ENCODE assay signal across 8 cellular contexts in genomic region chr4:139556071-139556734, GRCh38. TPM values are rescaled to one million over a fixed set of nuclear protein-coding genes. Genes with fewer than 3 reads are reported as not detected.
DNase-seq lines count a peak whose midpoint lies in the region; ATAC-seq and TF ChIP-seq lines count a peak whose summit lies in the region.

Gene SETD7, minus strand, starts transcription at chr4:139556219. Its CDS starts 82 bp downstream, at chr4:139556137.

- H3K4me1 Mint-ChIP-seq in activated CD4-positive, alpha-beta memory T cell treated with anti-CD3 and anti-CD28 coated beads for 36 hours (ENCODE audit: low read depth) = peaks cover 67% of the 10 kb centered on the region

- peak within 1 kb of the TSS; percentile 74 for H3K4me3 ChIP-seq in lower leg skin (ENCODE audit: low read depth, poor library complexity, severe bottlenecking)

- intact Hi-C loops in activated CD4-positive, alpha-beta memory T cell treated with anti-CD3 and anti-CD28 coated beads for 36 hours (cut with micrococcal nuclease) = loop anchor here (1.0 to 5.0 kb wide), 6 partner anchors 103 to 816 kb away; partner anchors contain the start of genes ELF2, MAML3, NAA15 and SCOC
- intact Hi-C loops in lower leg skin (cut with DNase I; ENCODE audit: low total_unique reads) = no loop called here

- WGBS in lower leg skin, 2 donors = 0 to 1% methylated on average over 44 to 46 of the region's 63 CpGs

- POLR2A ChIA-PET in activated CD4-positive, alpha-beta memory T cell treated with anti-CD3 and anti-CD28 coated beads for 36 hours (lab: Charles Lee) = interaction anchor here (0.6 to 3.2 kb wide), 10 partner anchors 9 to 541 kb away, joined by 3 to 23 read pairs (median 5); partner anchors contain the start of genes ELF2, NAA15, NDUFC1 and NOCT

- H3K9me3 Mint-ChIP-seq in activated CD4-positive, alpha-beta memory T cell treated with anti-CD3 and anti-CD28 coated beads for 36 hours = no peaks in the 10 kb centered on the region

- TF ChIP-seq POLR2A in lower leg skin (IDR thresholded peaks at IDR 0.05) = peak in 1 of 2 donors; percentile 57

- peaks cover 4% of the 10 kb centered on the region for H3K36me3 Mint-ChIP-seq in activated CD4-positive, alpha-beta memory T cell treated with anti-CD3 and anti-CD28 coated beads for 36 hours

- H3K4me3 Mint-ChIP-seq in activated CD4-positive, alpha-beta memory T cell treated with anti-CD3 and anti-CD28 coated beads for 36 hours = peak within 1 kb of the TSS; percentile 95

- no peak for TF ChIP-seq CTCF in lower leg skin (IDR thresholded peaks at IDR 0.05)

- DNase-seq in NCI-H774 (lab: John Stamatoyannopoulos, UW) = peak; percentile 15
- DNase-seq in activated CD4-positive, alpha-beta memory T cell treated with anti-CD3 and anti-CD28 coated beads for 36 hours = peak; percentile 79
- DNase-seq in ecto neural progenitor cell (ENCODE audit: low spot score) = peak; percentile 84
- DNase-seq in lower leg skin (ENCODE audit: low spot score in 2 of 2) = peak; percentile 75 to 94
- DNase-seq in stimulated activated CD4-positive, alpha-beta T cell treated with anti-CD3 and anti-CD28 coated beads, Interleukin-2, amount 100 ng/mL, for 48 hours = peak; percentile 45 to 52

- ATAC-seq in GM18867 (IDR thresholded peaks at IDR 0.05; ENCODE audit: unreplicated experiment) (peak; percentile 29), HG03378 (IDR thresholded peaks at IDR 0.05; ENCODE audit: unreplicated experiment) (peak; percentile 36), HG03571 (IDR thresholded peaks at IDR 0.05; ENCODE audit: unreplicated experiment) (no peak)

- CTCF ChIA-PET in activated CD4-positive, alpha-beta memory T cell treated with anti-CD3 and anti-CD28 coated beads for 36 hours (lab: Charles Lee) = interaction anchor here (0.8 to 1.7 kb wide), 9 partner anchors 25 to 261 kb away, joined by 3 to 6 read pairs (median 4); no protein-coding TSS in a partner anchor

- no peaks in the 10 kb centered on the region for H3K27me3 Mint-ChIP-seq in activated CD4-positive, alpha-beta memory T cell treated with anti-CD3 and anti-CD28 coated beads for 36 hours

- H3K27ac Mint-ChIP-seq in activated CD4-positive, alpha-beta memory T cell treated with anti-CD3 and anti-CD28 coated beads for 36 hours = peak within 1 kb of the TSS; percentile 96

RNA-seq across cellular contexts. Expression of gene SETD7, which starts in this region (rescaled TPM):
- total RNA-seq in activated CD4-positive, alpha-beta memory T cell treated with anti-CD3 and anti-CD28 coated beads for 36 hours = 10 to 100 TPM; 15.0 to 16.6 TPM
- total RNA-seq in lower leg skin = 10 to 100 TPM; 34.3 to 45.7 (median 41.7) TPM

Comparison
In these comparisons a context has a peak if more than half of its experiments do, and no peak if none do; other contexts are left out.
1. DNase-seq: peak in every context shown above with its lines; median percentile 84 in lower leg skin; 84 in ecto neural progenitor cell; 79 in activated CD4-positive, alpha-beta memory T cell treated with anti-CD3 and anti-CD28 coated beads for 36 hours; 48 in stimulated activated CD4-positive, alpha-beta T cell treated with anti-CD3 and anti-CD28 coated beads, Interleukin-2, amount 100 ng/mL, for 48 hours; 15 in NCI-H774.